27 cellular contexts compared by ENCODE assay signal in genomic region chr17:40173091-40173777, GRCh38.
"Had no signal": no experiment of that assay in that cellular context is flagged by ENCODE, and none has a peak within 500 bp of the region (broad histone marks: within the 10 kb centered on the region; RNA-seq: fewer than 3 reads in every experiment).

No MANE protein-coding gene starts in this region.

- H3K27ac ChIP-seq: body of pancreas, SK-N-MC had no signal

- ATAC-seq: activated CD4-positive, alpha-beta T cell treated with anti-CD3 and anti-CD28 coated beads for 36 hours; body of pancreas; Panc1; Right ventricle myocardium inferior; T-cell had no signal

- H3K4me3 Mint-ChIP-seq: activated CD4-positive, alpha-beta memory T cell treated with anti-CD3 and anti-CD28 coated beads, Interleukin-2, amount 10 ng/mL, durations not matched to agents 7 days and 5 days; activated CD4-positive, alpha-beta T cell treated with anti-CD3 and anti-CD28 coated beads for 36 hours; central memory CD8-positive, alpha-beta T cell; T-cell had no signal

- H3K9me3 Mint-ChIP-seq: activated CD4-positive, alpha-beta memory T cell treated with anti-CD3 and anti-CD28 coated beads, Interleukin-2, amount 10 ng/mL, durations not matched to agents 7 days and 5 days; central memory CD8-positive, alpha-beta T cell; T-cell had no signal

- H3K27ac Mint-ChIP-seq: activated CD4-positive, alpha-beta memory T cell treated with anti-CD3 and anti-CD28 coated beads, Interleukin-2, amount 10 ng/mL, durations not matched to agents 7 days and 5 days; activated CD4-positive, alpha-beta T cell treated with anti-CD3 and anti-CD28 coated beads for 36 hours; T-cell had no signal

- DNase-seq: activated CD4-positive, alpha-beta memory T cell treated with anti-CD3 and anti-CD28 coated beads, Interleukin-2, amount 10 ng/mL, durations not matched to agents 7 days and 5 days; activated CD4-positive, alpha-beta T cell treated with anti-CD3 and anti-CD28 coated beads for 36 hours; activated CD4-positive, alpha-beta T cell treated with anti-CD3 and anti-CD28 coated beads, Interleukin-2, amount 50 U/mL, for 1 hour; activated CD4-positive, CD25-positive, alpha-beta regulatory T cell; activated T-cell treated with anti-CD3 and anti-CD28 coated beads for 4 hours; body of pancreas; MG63; MV-4-11; NCI-H1092 treated with DMSO at 0.1 percent for 48 hours; NCI-H1436; NCI-H1694 treated with DMSO at 0.1 percent for 48 hours; NCI-H2029 treated with DMSO at 0.1 percent for 48 hours; NCI-H345; NCI-H510A treated with DMSO at 0.1 percent for 48 hours; NCI-H69; NK-92 treated with Interleukin-12 subunit alpha and Interleukin-12 subunit beta, amount 100 ng/mL, for 24 hours; OCI-M1; RPMI8226; T-cell; T-helper 2 cell; T1000 had no signal

- H3K27me3 Mint-ChIP-seq: activated CD4-positive, alpha-beta memory T cell treated with anti-CD3 and anti-CD28 coated beads, Interleukin-2, amount 10 ng/mL, durations not matched to agents 7 days and 5 days; activated CD4-positive, alpha-beta T cell treated with anti-CD3 and anti-CD28 coated beads for 36 hours; central memory CD8-positive, alpha-beta T cell; T-cell had no signal

- H3K4me3 ChIP-seq: body of pancreas, MG63, SK-N-MC had no signal

- H3K27me3 ChIP-seq: body of pancreas, MG63 had no signal

- FAIRE-seq: bronchial epithelial cell, TTC549 had no signal

- H3K9me3 ChIP-seq: body of pancreas, MG63 had no signal
